8 cellular contexts compared by ENCODE assay signal in the genomic region with DNA sequence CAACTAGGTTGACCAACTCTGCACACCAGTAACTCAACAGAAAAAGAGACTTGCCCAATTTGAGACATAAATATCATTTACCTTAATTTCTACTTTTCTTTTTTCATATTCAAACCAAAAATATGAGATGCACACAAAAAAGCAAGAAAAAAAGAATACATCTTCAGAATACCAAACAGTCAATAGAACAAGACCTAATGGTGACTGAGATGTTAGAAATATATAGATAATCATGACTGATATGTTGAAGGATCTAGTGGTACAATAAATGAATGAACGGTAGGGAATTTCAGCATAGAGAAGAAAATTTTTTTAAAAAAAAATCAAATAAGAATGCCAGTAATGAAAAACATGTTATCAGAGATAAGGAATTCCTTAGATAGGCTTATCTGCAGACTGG.
"Had no signal": no experiment of that assay in that cellular context is flagged by ENCODE, and none has a peak within 500 bp of the region (broad histone marks: within the 10 kb centered on the region; RNA-seq: fewer than 3 reads in every experiment).

No MANE protein-coding gene starts in this region.

- DNase-seq: GM23248, GOT3, H7, H9, HCEC 1CT, HFFc6 had no signal

- H3K27ac ChIP-seq: GM23248 had no signal

- H3K4me3 ChIP-seq: GM23248, GM23338, HAP-1 had no signal

- H3K4me1 Mint-ChIP-seq: GM23338, H9 had no signal

- H3K4me1 ChIP-seq: HAP-1 had no signal

- H3K9ac ChIP-seq: GM23248 had no signal

- H3K4me3 Mint-ChIP-seq: GM23338, H9, HFFc6 had no signal

- H3K27ac Mint-ChIP-seq: GM23338, H9, HFFc6 had no signal

- H3K36me3 ChIP-seq: HAP-1 had no signal
